Comparison of ENCODE assay signal across 8 cellular contexts in genomic region chr22:37801946-37802309, GRCh38. TPM values are rescaled to one million over a fixed set of nuclear protein-coding genes. Genes with fewer than 3 reads are reported as not detected.
A peak's percentile ranks its signal among the peaks of the same experiment; 100 is the strongest.
DNase-seq lines count a peak whose midpoint lies in the region; ATAC-seq and TF ChIP-seq lines count a peak whose summit lies in the region.

No MANE protein-coding gene starts in this region.

- H3K4me3 ChIP-seq in WI38 (ENCODE audit: low read depth, low read length) (peak overlapping the region; percentile 60), iPS-15b (ENCODE audit: low read depth, low read length) (peak overlapping the region; percentile 82), stomach (peak overlapping the region; percentile 44 to 65 (median 61))

- TF ChIP-seq POLR2A in stomach (IDR thresholded peaks at IDR 0.05), result no peak

- peaks cover 24% of the 10 kb centered on the region for H3K4me1 Mint-ChIP-seq in activated naive CD8-positive, alpha-beta T cell (ENCODE audit: low read depth)
- peaks cover 25% of the 10 kb centered on the region for H3K4me1 Mint-ChIP-seq in activated naive CD8-positive, alpha-beta T cell treated with anti-CD3 and anti-CD28 coated beads, Interleukin-2, amount 50 U/mL, for 24 hours

- H3K4me3 Mint-ChIP-seq in activated naive CD8-positive, alpha-beta T cell, result peak overlapping the region; percentile 79
- H3K4me3 Mint-ChIP-seq in activated naive CD8-positive, alpha-beta T cell treated with anti-CD3 and anti-CD28 coated beads, Interleukin-2, amount 50 U/mL, for 24 hours, result no peak overlapping the region

- H3K4me1 ChIP-seq in iPS-15b (ENCODE audit: control insufficient read depth, insufficient read depth, low read length) (no peaks in the 10 kb centered on the region), stomach (peaks cover 27 to 52% (median 49%) of the 10 kb centered on the region in 4 donors)

- H3K9me3 ChIP-seq in iPS-15b (ENCODE audit: control insufficient read depth, insufficient read depth, low read length) (no peaks in the 10 kb centered on the region), stomach (no peaks in the 10 kb centered on the region)

- WGBS in stomach, 5 donors, result 3 to 10% (median 3%) methylated on average over 10 to 13 of the region's 13 CpGs

- ATAC-seq in activated naive CD8-positive, alpha-beta T cell treated with anti-CD3 and anti-CD28 coated beads, Interleukin-2, amount 50 U/mL, for 24 hours, result no peak
- ATAC-seq in GM21526 (IDR thresholded peaks at IDR 0.05; ENCODE audit: low FRiP score, unreplicated experiment) (no peak), GM21723 (IDR thresholded peaks at IDR 0.05; ENCODE audit: unreplicated experiment) (no peak)

- H3K36me3 ChIP-seq in iPS-15b (ENCODE audit: control insufficient read depth, insufficient read depth, low read length) (no peaks in the 10 kb centered on the region), stomach (no peaks in the 10 kb centered on the region)

- peak overlapping the region; percentile 48 to 83 (median 72) for H3K27ac ChIP-seq in stomach

- H3K9me3 Mint-ChIP-seq in activated naive CD8-positive, alpha-beta T cell (ENCODE audit: low read depth), result no peaks in the 10 kb centered on the region
- no peaks in the 10 kb centered on the region for H3K9me3 Mint-ChIP-seq in activated naive CD8-positive, alpha-beta T cell treated with anti-CD3 and anti-CD28 coated beads, Interleukin-2, amount 50 U/mL, for 24 hours

- H3K36me3 Mint-ChIP-seq in activated naive CD8-positive, alpha-beta T cell, result no peaks in the 10 kb centered on the region
- H3K36me3 Mint-ChIP-seq in activated naive CD8-positive, alpha-beta T cell treated with anti-CD3 and anti-CD28 coated beads, Interleukin-2, amount 50 U/mL, for 24 hours (ENCODE audit: low read depth), result no peaks in the 10 kb centered on the region

- TF ChIP-seq CTCF in WI38 (IDR thresholded peaks at IDR 0.05; ENCODE audit: low read depth, low read length), result no peak
- TF ChIP-seq CTCF in stomach (IDR thresholded peaks at IDR 0.05), result no peak

- DNase-seq in activated naive CD8-positive, alpha-beta T cell treated with anti-CD3 and anti-CD28 coated beads, Interleukin-2, amount 50 U/mL, for 24 hours, result no peak
- DNase-seq in stomach, result no peak
- no peak for DNase-seq in activated CD8-positive, alpha-beta memory T cell treated with anti-CD3 and anti-CD28 coated beads for 24 hours

- H3K27me3 ChIP-seq in iPS-15b (ENCODE audit: control insufficient read depth, insufficient read depth, low read length) (peaks cover 37% of the 10 kb centered on the region), stomach (peaks cover 0 to 7% (median 0%) of the 10 kb centered on the region in 3 donors)

- intact Hi-C loops in stomach (cut with DNase I; ENCODE audit: low total_unique reads), result no loop called here

- H3K27me3 Mint-ChIP-seq in activated naive CD8-positive, alpha-beta T cell, result peaks cover 20% of the 10 kb centered on the region
- peaks cover 49% of the 10 kb centered on the region for H3K27me3 Mint-ChIP-seq in activated naive CD8-positive, alpha-beta T cell treated with anti-CD3 and anti-CD28 coated beads, Interleukin-2, amount 50 U/mL, for 24 hours

- H3K9ac ChIP-seq in iPS-15b (ENCODE audit: low read depth, low read length), result no peak overlapping the region

- H3K27ac Mint-ChIP-seq in activated naive CD8-positive, alpha-beta T cell, result no peak overlapping the region
- H3K27ac Mint-ChIP-seq in activated naive CD8-positive, alpha-beta T cell treated with anti-CD3 and anti-CD28 coated beads, Interleukin-2, amount 50 U/mL, for 24 hours, result no peak overlapping the region

- TF ChIP-seq EP300 in stomach (IDR thresholded peaks at IDR 0.05), result no peak

RNA-seq across cellular contexts. Expression of gene GCAT, which starts 5.8 kb away (rescaled TPM):
- total RNA-seq in stomach, result 100 to 1,000 TPM in 2 of 5 donors, 10 to 100 TPM in 1, under 1 TPM in 1, not detected in 1; 0.45 to 158 (median 60.4) TPM
- 10 to 100 TPM; 18.2 to 27.2 (median 23.4) TPM for polyA plus RNA-seq in stomach

RNA-seq across cellular contexts. Expression of gene GALR3, which starts 21.3 kb away (rescaled TPM):
- not detected for total RNA-seq in stomach
- not detected for polyA plus RNA-seq in stomach

RNA-seq across cellular contexts. Expression of gene ANKRD54, which starts 42.2 kb away (rescaled TPM):
- total RNA-seq in stomach, result 100 to 1,000 TPM in 1 of 5 donors, 10 to 100 TPM in 3, 1 to 10 TPM in 1; 6.8 to 210 (median 18.3) TPM
- 10 to 100 TPM; 12.5 to 19.0 (median 14.8) TPM for polyA plus RNA-seq in stomach

RNA-seq across cellular contexts. Expression of gene EIF3L, which starts 47.3 kb away (rescaled TPM):
- 100 to 1,000 TPM; 271 to 452 (median 385) TPM for total RNA-seq in stomach
- 100 to 1,000 TPM; 254 to 657 (median 378) TPM for polyA plus RNA-seq in stomach
